ENCODE assay signal across 8 cellular contexts in the genomic region with DNA sequence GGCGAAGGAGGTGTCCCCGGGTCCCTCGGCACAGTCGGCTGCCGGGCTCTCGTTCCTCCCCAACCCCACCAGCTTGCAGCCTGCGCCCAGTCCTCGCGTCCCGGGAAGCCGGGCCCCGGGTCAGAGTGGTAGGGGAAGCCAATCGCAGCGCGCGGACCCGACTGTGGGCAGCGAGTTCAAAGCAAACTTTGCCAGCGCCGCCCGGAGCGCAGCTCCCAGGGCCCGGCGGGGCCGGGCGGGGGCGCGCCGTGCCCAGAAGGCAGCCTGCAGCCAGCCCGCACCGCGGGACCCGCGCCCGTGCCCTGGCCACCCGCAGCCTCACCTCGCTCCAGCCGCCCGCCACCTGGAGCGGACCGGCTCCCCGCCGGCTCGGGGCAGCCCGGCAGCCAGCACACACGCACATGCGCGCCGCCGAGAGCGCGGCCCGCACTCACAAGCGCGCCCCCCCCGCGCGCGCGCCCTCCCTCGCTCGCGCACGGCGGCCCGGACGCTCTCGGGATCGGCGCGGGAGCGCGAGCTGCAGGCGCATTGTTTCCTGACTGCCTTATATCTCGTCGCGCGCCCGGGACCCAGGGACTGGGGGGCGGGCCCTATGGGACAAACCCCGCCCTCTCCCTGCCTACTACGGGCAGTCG. TPM values are rescaled to one million over a fixed set of nuclear protein-coding genes. Genes with fewer than 3 reads are reported as not detected.
DNase-seq lines count a peak whose midpoint lies in the region; ATAC-seq and TF ChIP-seq lines count a peak whose summit lies in the region.

A gene with protein sequence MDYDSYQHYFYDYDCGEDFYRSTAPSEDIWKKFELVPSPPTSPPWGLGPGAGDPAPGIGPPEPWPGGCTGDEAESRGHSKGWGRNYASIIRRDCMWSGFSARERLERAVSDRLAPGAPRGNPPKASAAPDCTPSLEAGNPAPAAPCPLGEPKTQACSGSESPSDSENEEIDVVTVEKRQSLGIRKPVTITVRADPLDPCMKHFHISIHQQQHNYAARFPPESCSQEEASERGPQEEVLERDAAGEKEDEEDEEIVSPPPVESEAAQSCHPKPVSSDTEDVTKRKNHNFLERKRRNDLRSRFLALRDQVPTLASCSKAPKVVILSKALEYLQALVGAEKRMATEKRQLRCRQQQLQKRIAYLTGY (minus strand): TSS at position 432 of the 635 bp plus-strand sequence. CDS start 483 bp downstream, outside the sequence.

- H3K4me2 ChIP-seq in Karpas-422 (ENCODE audit: low read depth, low read length, poor library complexity, severe bottlenecking), result peak within 1 kb of the TSS; percentile 94

- peaks cover 3% of the 10 kb centered on the region for H3K4me1 Mint-ChIP-seq in activated naive CD8-positive, alpha-beta T cell treated with anti-CD3 and anti-CD28 coated beads, Interleukin-2, amount 10 ng/mL, durations not matched to agents 7 days and 5 days

- no peaks in the 10 kb centered on the region for H3K36me3 Mint-ChIP-seq in activated naive CD8-positive, alpha-beta T cell treated with anti-CD3 and anti-CD28 coated beads, Interleukin-2, amount 10 ng/mL, durations not matched to agents 7 days and 5 days

- H2AFZ ChIP-seq in Karpas-422 (ENCODE audit: low read length), result peak within 1 kb of the TSS; percentile 88; the same call in 1 of the 2 replicates

- POLR2A ChIA-PET in activated naive CD8-positive, alpha-beta T cell treated with anti-CD3 and anti-CD28 coated beads, Interleukin-2, amount 10 ng/mL, durations not matched to agents 7 days and 5 days (lab: Charles Lee), result interaction anchor here (1.0 to 1.5 kb wide), 2 partner anchors 18 to 84 kb away, joined by 4 to 6 read pairs; a partner anchor contains a TSS

- no peaks in the 10 kb centered on the region for H3K9me3 ChIP-seq in Karpas-422 (ENCODE audit: low read length)
- H3K9me3 ChIP-seq in left ventricle myocardium inferior (replicated peaks), result no peaks in the 10 kb centered on the region
- no peaks in the 10 kb centered on the region for H3K9me3 ChIP-seq in uterus

- no peaks in the 10 kb centered on the region for H3K9me3 Mint-ChIP-seq in activated naive CD8-positive, alpha-beta T cell treated with anti-CD3 and anti-CD28 coated beads, Interleukin-2, amount 10 ng/mL, durations not matched to agents 7 days and 5 days

- H3K27me3 Mint-ChIP-seq in activated naive CD8-positive, alpha-beta T cell treated with anti-CD3 and anti-CD28 coated beads, Interleukin-2, amount 10 ng/mL, durations not matched to agents 7 days and 5 days, result peaks cover 64% of the 10 kb centered on the region

- no peak within 1 kb of the TSS for H3K27ac ChIP-seq in Karpas-422 (ENCODE audit: low read length)
- H3K27ac ChIP-seq in left ventricle myocardium inferior (replicated peaks), result peak within 1 kb of the TSS; percentile 30
- H3K27ac ChIP-seq in uterus, result no peak within 1 kb of the TSS

- peak; percentile 68 for DNase-seq in EH (ENCODE audit: low read depth)
- DNase-seq in Karpas-422, result peak; percentile 92
- DNase-seq in SKM-1 (lab: John Stamatoyannopoulos, UW; ENCODE audit: unreplicated experiment), result peak; percentile 24
- peak; percentile 81 for DNase-seq in activated naive CD8-positive, alpha-beta T cell treated with anti-CD3 and anti-CD28 coated beads, Interleukin-2, amount 10 ng/mL, durations not matched to agents 7 days and 5 days
- DNase-seq in left ventricle myocardium inferior, result peak; percentile 65
- peak; percentile 84 for DNase-seq in posterior vena cava (ENCODE audit: low spot score)
- peak; percentile 24 to 33 for DNase-seq in uterus

- peaks cover 23% of the 10 kb centered on the region for H3K4me1 ChIP-seq in Karpas-422 (ENCODE audit: low read length)
- H3K4me1 ChIP-seq in left ventricle myocardium inferior, result peaks cover 20% of the 10 kb centered on the region
- peaks cover 0 to 8% of the 10 kb centered on the region in 2 donors for H3K4me1 ChIP-seq in uterus

- intact Hi-C loops in left ventricle myocardium inferior (cut with micrococcal nuclease), result no loop called here
- intact Hi-C loops in posterior vena cava (cut with DNase I), result loop anchor here in 1 of 2 donors (10.0 kb wide), 1 partner anchor 87 kb away; no protein-coding TSS in a partner anchor
- intact Hi-C loops in uterus (cut with DNase I; ENCODE audit: low total_unique reads), result loop anchor here (5.0 kb wide), 1 partner anchor 84 kb away; no protein-coding TSS in a partner anchor

- H3K36me3 ChIP-seq in Karpas-422 (ENCODE audit: insufficient read depth, low read length) (no peaks in the 10 kb centered on the region), left ventricle myocardium inferior (no peaks in the 10 kb centered on the region), uterus (no peaks in the 10 kb centered on the region)

- H3K27me3 ChIP-seq in Karpas-422 (ENCODE audit: low read length) (no peaks in the 10 kb centered on the region; the same call in 1 of the 2 replicates), left ventricle myocardium inferior (ENCODE audit: low read depth) (peaks cover 82% of the 10 kb centered on the region), uterus (peaks cover 4 to 9% of the 10 kb centered on the region in 2 donors)

- H3K4me3 ChIP-seq in Karpas-422 (ENCODE audit: low read length), result peak within 1 kb of the TSS; percentile 77
- peak within 1 kb of the TSS; percentile 76 for H3K4me3 ChIP-seq in left ventricle myocardium inferior
- H3K4me3 ChIP-seq in uterus, result peak within 1 kb of the TSS; percentile 34 to 45

- peak; percentile 76 for ATAC-seq in GM21723 (IDR thresholded peaks at IDR 0.05; ENCODE audit: unreplicated experiment)
- peak; percentile 83 for ATAC-seq in activated naive CD8-positive, alpha-beta T cell treated with anti-CD3 and anti-CD28 coated beads, Interleukin-2, amount 10 ng/mL, durations not matched to agents 7 days and 5 days (ENCODE audit: low read depth)

- no peaks in the 10 kb centered on the region for H3K9me2 ChIP-seq in Karpas-422 (replicated peaks; ENCODE audit: insufficient read depth, low read length)

- no peaks in the 10 kb centered on the region for H3K79me2 ChIP-seq in Karpas-422 (ENCODE audit: low read length)

- TF ChIP-seq CTCF in left ventricle myocardium inferior (IDR thresholded peaks at IDR 0.05; ENCODE audit: borderline replicate concordance) (no peak), uterus (IDR thresholded peaks at IDR 0.05) (no peak)

- TF ChIP-seq POLR2A in uterus (IDR thresholded peaks at IDR 0.05), result peak in 1 of 2 donors; percentile 43

- H3K9ac ChIP-seq in Karpas-422 (ENCODE audit: low read length), result peak within 1 kb of the TSS; percentile 66

- H4K20me1 ChIP-seq in Karpas-422 (ENCODE audit: insufficient read depth, low read depth, low read length), result no peaks in the 10 kb centered on the region

- H3K4me3 Mint-ChIP-seq in activated naive CD8-positive, alpha-beta T cell treated with anti-CD3 and anti-CD28 coated beads, Interleukin-2, amount 10 ng/mL, durations not matched to agents 7 days and 5 days, result peak within 1 kb of the TSS; percentile 71

- no peak within 1 kb of the TSS for H3K27ac Mint-ChIP-seq in activated naive CD8-positive, alpha-beta T cell treated with anti-CD3 and anti-CD28 coated beads, Interleukin-2, amount 10 ng/mL, durations not matched to agents 7 days and 5 days

RNA-seq across cellular contexts. Expression of the gene that starts here (rescaled TPM):
- 1.5 TPM in 2 replicates for total RNA-seq in Karpas-422 (2014; rRNA removed; shearing (Covaris generic); ENCODE audit: low replicate concordance)
- under 1 TPM in 1 of 2 experiments, not detected in 1; 0.34 TPM for total RNA-seq in activated naive CD8-positive, alpha-beta T cell treated with anti-CD3 and anti-CD28 coated beads, Interleukin-2, amount 10 ng/mL, durations not matched to agents 7 days and 5 days
- total RNA-seq in left ventricle myocardium inferior, result 0.44 TPM
- under 1 TPM; 0.14 to 0.51 TPM for total RNA-seq in posterior vena cava
- total RNA-seq in uterus, result 1 to 10 TPM in 1 of 4 donors, under 1 TPM in 1, not detected in 2; 0.40 to 3.6 TPM

Comparison
In these comparisons a context has a peak if more than half of its experiments do, and no peak if none do; other contexts are left out.
1. Peak in DNase-seq and ATAC-seq in activated naive CD8-positive, alpha-beta T cell treated with anti-CD3 and anti-CD28 coated beads, Interleukin-2, amount 10 ng/mL, durations not matched to agents 7 days and 5 days; RNA of the gene not detected or under 1 TPM.
2. Peak in DNase-seq, H3K4me3 ChIP-seq and H3K27ac ChIP-seq in left ventricle myocardium inferior; RNA of the gene not detected or under 1 TPM.
3. Peak in DNase-seq in posterior vena cava; RNA of the gene not detected or under 1 TPM.
4. DNase-seq: peak in every context shown above with its lines; median percentile 92 in Karpas-422; 84 in posterior vena cava; 81 in activated naive CD8-positive, alpha-beta T cell treated with anti-CD3 and anti-CD28 coated beads, Interleukin-2, amount 10 ng/mL, durations not matched to agents 7 days and 5 days; 68 in EH; 65 in left ventricle myocardium inferior; 28 in uterus; 24 in SKM-1.